8 cellular contexts compared by ENCODE assay signal in genomic region chr1:226034482-226034881, GRCh38. TPM values are rescaled to one million over a fixed set of nuclear protein-coding genes. Genes with fewer than 3 reads are reported as not detected.
DNase-seq lines count a peak whose midpoint lies in the region; ATAC-seq, FAIRE-seq and TF ChIP-seq lines count a peak whose summit lies in the region.

No MANE protein-coding gene starts in this region.

- no peaks in the 10 kb centered on the region for H3K9me3 Mint-ChIP-seq in Caco-2 (ENCODE audit: unreplicated experiment)

- TF ChIP-seq CTCF in prostate gland (IDR thresholded peaks at IDR 0.05) (no peak), Caco-2 (IDR thresholded peaks at IDR 0.05; ENCODE audit: insufficient read depth in 1 of 2, low read depth in 1 of 2, low read length in 1 of 2, severe bottlenecking in 1 of 2, unreplicated experiment in 1 of 2) (no peak)

- H3K27me3 Mint-ChIP-seq in Caco-2 (ENCODE audit: insufficient read depth, unreplicated experiment): no peaks in the 10 kb centered on the region

- peak overlapping the region in 1 of 2 donors; percentile 20 for H3K27ac ChIP-seq in prostate gland

- H3K36me3 Mint-ChIP-seq in Caco-2 (ENCODE audit: insufficient read depth, unreplicated experiment): no peaks in the 10 kb centered on the region

- no peak for TF ChIP-seq POLR2A in prostate gland (IDR thresholded peaks at IDR 0.05)
- TF ChIP-seq POLR2A in GM12891 (IDR thresholded peaks at IDR 0.05; ENCODE audit: low read depth, low read length): no peak

- CTCF ChIA-PET in Caco-2 (lab: Charles Lee): no interaction called here

- ATAC-seq in HG03571 (IDR thresholded peaks at IDR 0.05; ENCODE audit: unreplicated experiment) (no peak), HG03520 (IDR thresholded peaks at IDR 0.05; ENCODE audit: unreplicated experiment) (no peak)

- no peak for FAIRE-seq in frontal cortex (lab: Jason Lieb, UNC)
- FAIRE-seq in GM12891 (lab: Jason Lieb, UNC): no peak

- intact Hi-C loops in prostate gland (cut with DNase I) (no loop called here), Caco-2 (cut with micrococcal nuclease; ENCODE audit: unreplicated experiment) (no loop called here)

- POLR2A ChIA-PET in Caco-2 (lab: Charles Lee): interaction anchor here (1.4 kb wide), 1 partner anchor 28 kb away, joined by 5 read pairs; the partner anchor contains the start of gene H3-3A

- no peaks in the 10 kb centered on the region for H3K27me3 ChIP-seq in prostate gland (replicated peaks; ENCODE audit: insufficient read depth)
- no peaks in the 10 kb centered on the region for H3K27me3 ChIP-seq in Caco-2 (replicated peaks; ENCODE audit: control insufficient read depth, insufficient read depth, low read length)

- H3K4me3 ChIP-seq in prostate gland: no peak overlapping the region
- H3K4me3 ChIP-seq in Caco-2 (ENCODE audit: low read depth, low read length): no peak overlapping the region

- no peak overlapping the region for H3K4me3 Mint-ChIP-seq in Caco-2 (ENCODE audit: unreplicated experiment)

- BruUV-seq in Caco-2 (replicated peaks; lab: Mats Ljungman, UMichigan): no TSS peak

- H3K36me3 ChIP-seq in prostate gland (no peaks in the 10 kb centered on the region), Caco-2 (ENCODE audit: control insufficient read depth, insufficient read depth, low read length) (no peaks in the 10 kb centered on the region)

- DNase-seq in GDM1 (lab: John Stamatoyannopoulos, UW): peak; percentile 80
- DNase-seq in UCSD-AML1 (lab: John Stamatoyannopoulos, UW; ENCODE audit: unreplicated experiment): peak; percentile 85
- DNase-seq in frontal cortex (ENCODE audit: low spot score in 2 of 2): peak; percentile 28 to 59
- peak; percentile 68 for DNase-seq in prostate gland (ENCODE audit: low spot score)
- no peak for DNase-seq in Caco-2
- no peak for DNase-seq in GM12891 (ENCODE audit: insufficient read length, low spot score)

- 21% methylated on average over 6 of the region's 6 CpGs for WGBS in prostate gland

- H3K9me3 ChIP-seq in prostate gland: no peaks in the 10 kb centered on the region
- no peaks in the 10 kb centered on the region for H3K9me3 ChIP-seq in Caco-2

- no peaks in the 10 kb centered on the region for H3K4me1 Mint-ChIP-seq in Caco-2 (ENCODE audit: low read depth, unreplicated experiment)

- H3K27ac Mint-ChIP-seq in Caco-2 (ENCODE audit: unreplicated experiment): no peak overlapping the region

- H3K4me1 ChIP-seq in prostate gland (replicated peaks) (no peaks in the 10 kb centered on the region), Caco-2 (peaks cover 4% of the 10 kb centered on the region; the same call in 1 of the 2 replicates)

TF ChIP-seq in GM12891, 5 proteins besides CTCF, POLR2A, EP300 and RAD21:
- no peak for TF ChIP-seq PAX5 (IDR thresholded peaks at IDR 0.05; ENCODE audit: insufficient read depth, low read length, severe bottlenecking)
- no peak for TF ChIP-seq POLR2AphosphoS5 (IDR thresholded peaks at IDR 0.05; ENCODE audit: low read depth, low read length)
- TF ChIP-seq POU2F2 (IDR thresholded peaks at IDR 0.05; ENCODE audit: low read depth, low read length): no peak
- TF ChIP-seq TAF1 (IDR thresholded peaks at IDR 0.05; ENCODE audit: low read depth, low read length): no peak
- TF ChIP-seq SPI1 (IDR thresholded peaks at IDR 0.05; ENCODE audit: low read depth, low read length): no peak

RNA-seq across cellular contexts. Expression of gene H3-3A, which starts 28.0 kb away (rescaled TPM):
- total RNA-seq in frontal cortex (377 TPM), prostate gland (100 to 1,000 TPM; 400 to 481 TPM), Caco-2 (2022) (512 and 554 TPM in 2 replicates)
- 237 TPM for polyA plus RNA-seq in GM12891 (2012; ENCODE audit: low read depth, missing spikeins)

RNA-seq across cellular contexts. Expression of gene SDE2, which starts 35.3 kb away (rescaled TPM):
- total RNA-seq in frontal cortex (40.4 TPM), prostate gland (10 to 100 TPM; 19.9 to 24.8 TPM), Caco-2 (2022) (16.6 and 18.6 TPM in 2 replicates)
- 4.6 TPM for polyA plus RNA-seq in GM12891 (2012; ENCODE audit: low read depth, missing spikeins)

Comparison
In these comparisons a context has a peak if more than half of its experiments do, and no peak if none do; other contexts are left out.
1. DNase-seq: peak in GDM1 (single experiment), UCSD-AML1 (single experiment), frontal cortex (2 of 2) and prostate gland (single experiment); none in Caco-2 (0 of 2) and GM12891 (single experiment).